7 cellular contexts compared by ENCODE assay signal in the genomic region with DNA sequence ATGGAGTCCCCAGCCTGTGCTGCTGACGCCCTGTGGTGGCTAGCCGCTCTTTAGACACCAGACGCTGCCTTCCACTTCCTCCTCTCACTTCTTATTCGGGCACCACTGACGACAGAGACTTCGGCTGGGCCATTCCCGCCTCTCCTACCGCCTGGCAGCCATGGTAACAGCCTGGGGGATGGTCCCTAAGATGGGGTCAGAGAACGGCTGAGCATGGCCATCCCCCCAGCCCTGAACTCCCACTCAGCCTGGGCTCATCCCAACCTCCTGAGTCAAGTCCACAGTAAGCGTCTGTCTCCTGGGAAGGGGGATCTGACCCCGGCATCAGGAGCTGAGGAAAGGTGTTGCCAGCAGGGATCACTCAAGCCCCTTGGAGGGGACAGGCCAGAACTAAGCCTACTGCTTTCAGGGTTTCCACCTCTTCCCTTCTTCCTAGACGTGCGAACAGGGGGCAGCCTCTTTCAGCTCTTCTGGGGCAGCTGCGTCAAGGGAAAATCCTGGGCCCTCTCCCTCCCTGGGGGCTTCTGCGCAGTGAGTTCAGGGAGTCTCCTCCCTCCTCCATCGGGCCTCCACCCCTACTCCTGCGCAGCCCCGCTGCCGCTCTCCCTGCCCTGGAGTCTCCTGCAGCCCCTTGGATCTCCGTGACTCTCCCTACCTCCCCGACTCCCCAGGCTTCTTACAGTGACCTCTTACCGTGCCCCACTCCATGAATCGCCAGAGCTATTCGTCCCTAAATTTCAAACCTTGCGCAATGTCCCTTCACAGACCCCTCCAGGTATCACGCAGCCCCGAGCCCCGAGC. TPM values are rescaled to one million over a fixed set of nuclear protein-coding genes. Genes with fewer than 3 reads are reported as not detected.
DNase-seq lines count a peak whose midpoint lies in the region; ATAC-seq and TF ChIP-seq lines count a peak whose summit lies in the region.

No MANE protein-coding gene starts in this region.

- peaks cover 25% of the 10 kb centered on the region for H3K4me1 ChIP-seq in OCI-LY7 (ENCODE audit: insufficient read depth, low read length, poor library complexity, severe bottlenecking)

- H3K9me2 ChIP-seq in OCI-LY7 (ENCODE audit: insufficient read depth, low read length): no peaks in the 10 kb centered on the region

- peak; percentile 86 for ATAC-seq in GM18867 (IDR thresholded peaks at IDR 0.05; ENCODE audit: unreplicated experiment)
- ATAC-seq in HG02759 (IDR thresholded peaks at IDR 0.05; ENCODE audit: unreplicated experiment): peak; percentile 72

- H3K36me3 Mint-ChIP-seq in endothelial cell (ENCODE audit: low read depth, unreplicated experiment) (peaks cover 9% of the 10 kb centered on the region), nephron (ENCODE audit: low read depth) (peaks cover 5% of the 10 kb centered on the region)

- CTCF ChIA-PET in OCI-LY7 (lab: Charles Lee; ENCODE audit: unreplicated experiment): no interaction called here

- intact Hi-C loops in OCI-LY7 (cut with micrococcal nuclease; ENCODE audit: unreplicated experiment): no loop called here

- H3K27ac ChIP-seq in OCI-LY7 (ENCODE audit: low read depth, low read length, poor library complexity, severe bottlenecking): no peak overlapping the region

- POLR2A ChIA-PET in OCI-LY7 (lab: Charles Lee): no interaction called here

- H3K4me3 ChIP-seq in OCI-LY7 (ENCODE audit: low read depth, low read length, poor library complexity, severe bottlenecking): no peak overlapping the region

- H3K9me3 Mint-ChIP-seq in endothelial cell (ENCODE audit: unreplicated experiment) (no peaks in the 10 kb centered on the region), nephron (no peaks in the 10 kb centered on the region)

- no TSS peak for BruUV-seq in OCI-LY7 (replicated peaks; lab: Mats Ljungman, UMichigan)

- no peaks in the 10 kb centered on the region for H3K36me3 ChIP-seq in OCI-LY7 (ENCODE audit: insufficient read depth, low read length)

- H3K4me3 Mint-ChIP-seq in endothelial cell (ENCODE audit: unreplicated experiment) (peak overlapping the region; percentile 94), nephron (peak overlapping the region; percentile 82 to 95 (median 94))

- H3K9me3 ChIP-seq in OCI-LY7 (ENCODE audit: low read length): no peaks in the 10 kb centered on the region

- H3K27me3 Mint-ChIP-seq in endothelial cell (ENCODE audit: unreplicated experiment) (peaks cover 14% of the 10 kb centered on the region), nephron (ENCODE audit: low read depth) (peaks cover 5% of the 10 kb centered on the region)

- H3K4me1 Mint-ChIP-seq in endothelial cell (ENCODE audit: unreplicated experiment) (peaks cover 28% of the 10 kb centered on the region), nephron (peaks cover 65% of the 10 kb centered on the region)

- TF ChIP-seq CTCF in OCI-LY7 (conservative IDR thresholded peaks at IDR 0.05; ENCODE audit: low read length) (no peak), endothelial cell (IDR thresholded peaks at IDR 0.05; ENCODE audit: unreplicated experiment) (no peak), nephron (IDR thresholded peaks at IDR 0.05; ENCODE audit: unreplicated experiment in 3 of 3) (no peak)

- H2AFZ ChIP-seq in OCI-LY7 (ENCODE audit: low read length): no peak overlapping the region

- DNase-seq in OCI-LY7 (ENCODE audit: low spot score): peak; percentile 61
- no peak for DNase-seq in endothelial cell (ENCODE audit: low spot score)
- DNase-seq in RKO (ENCODE audit: low spot score): no peak
- no peak for DNase-seq in NCI-H510A (lab: John Stamatoyannopoulos, UW)

- no peaks in the 10 kb centered on the region for H4K20me1 ChIP-seq in OCI-LY7 (ENCODE audit: insufficient read depth, low read length)

- no peaks in the 10 kb centered on the region for H3K79me2 ChIP-seq in OCI-LY7 (ENCODE audit: insufficient read depth, low read depth, low read length)

- peak overlapping the region; percentile 43; the same call in 1 of the 2 replicates for H3K4me2 ChIP-seq in OCI-LY7 (ENCODE audit: low read length)

- peak overlapping the region; percentile 61 for H3K27ac Mint-ChIP-seq in endothelial cell (ENCODE audit: unreplicated experiment)
- peak overlapping the region; percentile 68 to 91 (median 81) for H3K27ac Mint-ChIP-seq in nephron

RNA-seq across cellular contexts. Expression of a gene that starts 0.6 kb away (rescaled TPM):
- total RNA-seq in OCI-LY7 (2014; rRNA removed; shearing (Covaris generic)): 0.41 and 0.66 TPM in 2 replicates
- total RNA-seq in OCI-LY7 (2022) (0.89 and 1.3 TPM in 2 replicates), endothelial cell (ENCODE audit: unreplicated experiment) (29.7 TPM)

RNA-seq across cellular contexts. Expression of a gene that starts 45.1 kb away (rescaled TPM):
- total RNA-seq in OCI-LY7 (2014; rRNA removed; shearing (Covaris generic)): 25.3 and 29.3 TPM in 2 replicates
- total RNA-seq in OCI-LY7 (2022): 28.1 and 29.0 TPM in 2 replicates
- 1.0 TPM for total RNA-seq in endothelial cell (ENCODE audit: unreplicated experiment)

RNA-seq across cellular contexts. Expression of a gene that starts 54.6 kb away (rescaled TPM):
- 3.0 and 4.1 TPM in 2 replicates for total RNA-seq in OCI-LY7 (2014; rRNA removed; shearing (Covaris generic))
- 6.1 and 6.8 TPM in 2 replicates for total RNA-seq in OCI-LY7 (2022)
- total RNA-seq in endothelial cell (ENCODE audit: unreplicated experiment): 30.5 TPM

Comparison
In these comparisons a context has a peak if more than half of its experiments do, and no peak if none do; other contexts are left out.
1. RNA of a gene that starts 0.6 kb away (total RNA-seq): 29.7 TPM in endothelial cell (single experiment); 0.41 to 1.3 TPM in OCI-LY7; every median in the first group is over 10 times any median in the second.
2. RNA of a gene that starts 45.1 kb away (total RNA-seq): 25.3 to 29.3 TPM in OCI-LY7; 1.0 TPM in endothelial cell (single experiment); every median in the first group is over 10 times any median in the second.